21 cellular contexts compared by ENCODE assay signal in genomic region chrX:884091-884490, GRCh38.
DNase-seq lines count a peak whose midpoint lies in the region; ATAC-seq and TF ChIP-seq lines count a peak whose summit lies in the region.
"Had no signal": no experiment of that assay in that cellular context is flagged by ENCODE, and none has a peak within 500 bp of the region (broad histone marks: within the 10 kb centered on the region; RNA-seq: fewer than 3 reads in every experiment).

No MANE protein-coding gene starts in this region.

- ATAC-seq in RWPE2 (ENCODE audit: low read depth): no peak
- ATAC-seq: CD8-positive, alpha-beta T cell had no signal

- WGBS in endodermal cell (ENCODE audit: insufficient coverage in 1 of 2, insufficient read length in 1 of 2), 2 experiments: 81 to 92% methylated on average over 12 to 17 of the region's 17 CpGs

- H2AFZ ChIP-seq in neural progenitor cell (replicated peaks): peak overlapping the region; percentile 42
- H2AFZ ChIP-seq: GM23248 had no signal

- no peaks in the 10 kb centered on the region for H3K79me2 ChIP-seq in neural progenitor cell (ENCODE audit: low read depth)

- H3K27ac ChIP-seq in RWPE2 (ENCODE audit: poor library complexity, severe bottlenecking) (no peak overlapping the region), endodermal cell (ENCODE audit: low read depth, low read length) (no peak overlapping the region), neural progenitor cell (no peak overlapping the region), substantia nigra (ENCODE audit: low read depth, low read length, poor library complexity, severe bottlenecking) (no peak overlapping the region)
- H3K27ac ChIP-seq: 22Rv1, BLaER1, C4-2B, GM23248 had no signal

- H4K20me1 ChIP-seq in neural progenitor cell (ENCODE audit: low read depth): no peaks in the 10 kb centered on the region
- H4K20me1 ChIP-seq: BLaER1 had no signal

- H3K27ac Mint-ChIP-seq in endodermal cell (no peak overlapping the region), neural progenitor cell (no peak overlapping the region)
- H3K27ac Mint-ChIP-seq: B cell; CD4-positive, CD25-positive, alpha-beta regulatory T cell; CD8-positive, alpha-beta T cell; HFFc6 had no signal

- H3K36me3 ChIP-seq in RWPE2 (ENCODE audit: low read depth) (no peaks in the 10 kb centered on the region), endodermal cell (ENCODE audit: control insufficient read depth, insufficient read depth, low read length) (no peaks in the 10 kb centered on the region), neural progenitor cell (no peaks in the 10 kb centered on the region)
- H3K36me3 ChIP-seq: BLaER1, HAP-1 had no signal

- DNase-seq in ELF-1 (ENCODE audit: low read depth, low spot score) (peak; percentile 18), RWPE2 (ENCODE audit: low spot score) (peak; percentile 21), endodermal cell (peak; percentile 65), neural progenitor cell (ENCODE audit: low spot score) (no peak), activated gamma-delta T cell treated with Interleukin-2 at 50 U/mL for 16 hours (no peak), substantia nigra (lab: John Stamatoyannopoulos, UW) (no peak), D341Med (ENCODE audit: low spot score) (no peak)
- DNase-seq: Caco-2; CD4-positive, CD25-positive, alpha-beta regulatory T cell; CD8-positive, alpha-beta T cell; DMS 273 treated with DMSO at 0.1 percent for 48 hours; DMS79; EL; GF-D8; GM23248; HFFc6 had no signal

- H3K4me3 Mint-ChIP-seq in endodermal cell: no peak overlapping the region
- no peak overlapping the region for H3K4me3 Mint-ChIP-seq in neural progenitor cell
- H3K4me3 Mint-ChIP-seq: B cell; CD4-positive, CD25-positive, alpha-beta regulatory T cell; CD8-positive, alpha-beta T cell; HFFc6 had no signal

- no peak for TF ChIP-seq CTCF in RWPE2 (IDR thresholded peaks at IDR 0.05; ENCODE audit: poor library complexity, severe bottlenecking)
- no peak for TF ChIP-seq CTCF in endodermal cell (conservative IDR thresholded peaks at IDR 0.05)
- no peak for TF ChIP-seq CTCF in neural progenitor cell (IDR thresholded peaks at IDR 0.05)

- no peaks in the 10 kb centered on the region for H3K4me1 ChIP-seq in RWPE2 (ENCODE audit: insufficient read depth, poor library complexity, severe bottlenecking)
- no peaks in the 10 kb centered on the region for H3K4me1 ChIP-seq in endodermal cell (ENCODE audit: control insufficient read depth, insufficient read depth, low read length)
- no peaks in the 10 kb centered on the region for H3K4me1 ChIP-seq in neural progenitor cell
- H3K4me1 ChIP-seq: BLaER1, Caco-2, HAP-1 had no signal

- peaks cover 7% of the 10 kb centered on the region for H3K4me1 Mint-ChIP-seq in endodermal cell
- no peaks in the 10 kb centered on the region for H3K4me1 Mint-ChIP-seq in neural progenitor cell
- H3K4me1 Mint-ChIP-seq: B cell; CD4-positive, CD25-positive, alpha-beta regulatory T cell had no signal

- H3K9me3 ChIP-seq in RWPE2 (ENCODE audit: severe bottlenecking) (peaks cover 4% of the 10 kb centered on the region), endodermal cell (ENCODE audit: control insufficient read depth, low read length) (peaks cover 1% of the 10 kb centered on the region), neural progenitor cell (ENCODE audit: low read depth) (peaks cover 10% of the 10 kb centered on the region)
- H3K9me3 ChIP-seq: Caco-2, HAP-1 had no signal

- H3K36me3 Mint-ChIP-seq in endodermal cell (ENCODE audit: low read depth): no peaks in the 10 kb centered on the region
- no peaks in the 10 kb centered on the region for H3K36me3 Mint-ChIP-seq in neural progenitor cell
- H3K36me3 Mint-ChIP-seq: CD4-positive, CD25-positive, alpha-beta regulatory T cell; CD8-positive, alpha-beta T cell had no signal

- H3K4me3 ChIP-seq in RWPE2 (ENCODE audit: severe bottlenecking) (no peak overlapping the region), endodermal cell (ENCODE audit: low read length) (no peak overlapping the region), neural progenitor cell (no peak overlapping the region)
- H3K4me3 ChIP-seq: BLaER1, GM23248, HAP-1 had no signal

- H3K27me3 Mint-ChIP-seq in endodermal cell (ENCODE audit: insufficient read depth) (peaks cover 17% of the 10 kb centered on the region), neural progenitor cell (ENCODE audit: insufficient read depth, low read depth) (peaks cover 13% of the 10 kb centered on the region)
- H3K27me3 Mint-ChIP-seq: CD4-positive, CD25-positive, alpha-beta regulatory T cell had no signal

- peaks cover 8% of the 10 kb centered on the region for H3K9me3 Mint-ChIP-seq in endodermal cell
- H3K9me3 Mint-ChIP-seq in neural progenitor cell: peaks cover 11% of the 10 kb centered on the region

- H3F3A ChIP-seq in neural progenitor cell (ENCODE audit: low read depth): no peaks in the 10 kb centered on the region

- H3K4me2 ChIP-seq in neural progenitor cell: no peak overlapping the region
- H3K4me2 ChIP-seq: BLaER1 had no signal

- H3K27me3 ChIP-seq in RWPE2 (ENCODE audit: insufficient read depth, poor library complexity, severe bottlenecking): no peaks in the 10 kb centered on the region
- no peaks in the 10 kb centered on the region for H3K27me3 ChIP-seq in endodermal cell (ENCODE audit: control insufficient read depth, insufficient read depth, low read length, poor library complexity, severe bottlenecking)
- H3K27me3 ChIP-seq in neural progenitor cell: no peaks in the 10 kb centered on the region
- H3K27me3 ChIP-seq: BLaER1 had no signal

- H3K9ac ChIP-seq in endodermal cell (ENCODE audit: extremely low read depth, low read length, poor library complexity, severe bottlenecking) (no peak overlapping the region), neural progenitor cell (no peak overlapping the region)
- H3K9ac ChIP-seq: BLaER1, GM23248 had no signal

Comparison
In these comparisons a context has a peak if more than half of its experiments do, and no peak if none do; other contexts are left out.
1. DNase-seq: peak in ELF-1 (single experiment), RWPE2 (single experiment) and endodermal cell (single experiment); none in neural progenitor cell (single experiment), activated gamma-delta T cell treated with Interleukin-2 at 50 U/mL for 16 hours (single experiment), substantia nigra (0 of 49) and D341Med (single experiment).